In the genomic region with DNA sequence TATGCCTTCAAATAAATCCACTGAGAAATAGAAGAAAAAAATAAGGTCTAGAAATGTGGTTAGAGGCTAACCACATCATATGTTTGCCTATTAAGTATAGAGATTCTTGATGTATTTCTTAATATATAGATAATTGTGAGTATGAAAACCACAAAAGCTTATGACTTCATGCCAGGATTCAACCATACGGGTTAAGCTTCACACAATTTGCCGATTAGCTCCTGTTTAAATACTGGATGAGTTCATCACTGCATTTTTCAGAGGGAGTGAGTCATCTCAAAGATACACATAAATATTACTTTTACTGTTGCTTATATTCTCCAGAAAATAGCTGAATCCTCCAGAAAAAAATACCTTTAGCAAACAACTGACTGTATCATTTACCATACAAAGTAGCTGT, we compare ENCODE assay signal across 22 cellular contexts.
A peak's percentile ranks its signal among the peaks of the same experiment; 100 is the strongest.
DNase-seq lines count a peak whose midpoint lies in the region; ATAC-seq, FAIRE-seq and TF ChIP-seq lines count a peak whose summit lies in the region.
"Had no signal": no experiment of that assay in that cellular context is flagged by ENCODE, and none has a peak within 500 bp of the region (broad histone marks: within the 10 kb centered on the region; RNA-seq: fewer than 3 reads in every experiment).

No MANE protein-coding gene starts in this region.

- POLR2A ChIA-PET in HepG2 (lab: Yijun Ruan, JAX) = no interaction called here
- POLR2A ChIA-PET in activated CD4-positive, alpha-beta T cell treated with anti-CD3 and anti-CD28 coated beads, Interleukin-2, amount 10 ng/mL, durations not matched to agents 7 days and 5 days (lab: Charles Lee) = no interaction called here

- no peaks in the 10 kb centered on the region for H3K9me3 Mint-ChIP-seq in activated CD4-positive, alpha-beta T cell treated with anti-CD3 and anti-CD28 coated beads, Interleukin-2, amount 10 ng/mL, durations not matched to agents 7 days and 5 days

- no peak for FAIRE-seq in HepG2 (lab: Jason Lieb, UNC)
- FAIRE-seq: keratinocyte had no signal

- no peaks in the 10 kb centered on the region for H3K4me1 ChIP-seq in HepG2 (ENCODE audit: insufficient read depth, low read length)
- no peaks in the 10 kb centered on the region for H3K4me1 ChIP-seq in right lobe of liver
- H3K4me1 ChIP-seq in RWPE2 (ENCODE audit: insufficient read depth, poor library complexity, severe bottlenecking) = peaks cover 37% of the 10 kb centered on the region
- H3K4me1 ChIP-seq: tibial artery had no signal

- WGBS in HepG2 (ENCODE audit: low lambda C conversion rate) = 3% methylated on average over 2 of the region's 2 CpGs
- WGBS in right lobe of liver (ENCODE audit: insufficient coverage, low coverage, low lambda C conversion rate, missing lambda C conversion rate) = 67% methylated on average over 2 of the region's 2 CpGs

- H3K27me3 ChIP-seq in HepG2 (ENCODE audit: control insufficient read depth in 1 of 2, insufficient read depth in 2 of 2, low read length in 2 of 2) (no peaks in the 10 kb centered on the region), right lobe of liver (no peaks in the 10 kb centered on the region), RWPE2 (ENCODE audit: insufficient read depth, poor library complexity, severe bottlenecking) (peaks cover 3% of the 10 kb centered on the region)
- H3K27me3 ChIP-seq: tibial artery had no signal

- no peak overlapping the region for H3K9ac ChIP-seq in HepG2 (ENCODE audit: insufficient read depth, low read depth, low read length)

- no peak overlapping the region for H3K4me2 ChIP-seq in HepG2 (ENCODE audit: low read depth, low read length)

- H4K20me1 ChIP-seq in HepG2 (ENCODE audit: insufficient read depth, low read length) = no peaks in the 10 kb centered on the region

- in situ Hi-C loops in HepG2 (cut with HindIII; ENCODE audit: extremely low pct_ligation_motif_present, low pct_unique_long_range_greater_than_20kb) = no loop called here

- no peak for TF ChIP-seq CTCF in HepG2 (CRISPR knock-in tag; IDR thresholded peaks at IDR 0.05)
- TF ChIP-seq CTCF in right lobe of liver (IDR thresholded peaks at IDR 0.05) = no peak
- TF ChIP-seq CTCF in RWPE2 (IDR thresholded peaks at IDR 0.05; ENCODE audit: poor library complexity, severe bottlenecking) = no peak
- no peak for TF ChIP-seq CTCF in fibroblast of mammary gland (conservative IDR thresholded peaks at IDR 0.05; ENCODE audit: control insufficient read depth, insufficient read depth, low read depth, low read length)

- DNase-seq in HepG2 (ENCODE audit: low spot score) (peak; percentile 0), right lobe of liver (no peak), RWPE2 (ENCODE audit: low spot score) (no peak), fibroblast of mammary gland (ENCODE audit: low read depth) (peak; percentile 10), NCI-H446 treated with DMSO at 0.1 percent for 48 hours (lab: John Stamatoyannopoulos, UW) (no peak), NCI-H82 (lab: John Stamatoyannopoulos, UW) (no peak)
- no peak for DNase-seq in activated CD4-positive, alpha-beta T cell treated with anti-CD3 and anti-CD28 coated beads, Interleukin-2, amount 10 ng/mL, durations not matched to agents 7 days and 5 days
- DNase-seq: activated CD8-positive, alpha-beta memory T cell treated with anti-CD3 and anti-CD28 coated beads, Interleukin-2, amount 10 ng/mL, durations not matched to agents 7 days and 5 days; DMS79; effector CD4-positive, alpha-beta T cell; KBM-7; NCI-H1048; NCI-H2029 treated with DMSO at 0.1 percent for 48 hours; NCI-H524; stimulated activated CD4-positive, alpha-beta T cell treated with anti-CD3 and anti-CD28 coated beads, Interleukin-15, amount 100 ng/mL, for 24 hours; T1000; tibial artery had no signal

- H3K4me3 ChIP-seq in HepG2 (replicated peaks in 1 of 3; ENCODE audit: insufficient read depth in 1 of 3, low read depth in 2 of 3, low read length in 3 of 3) = no peak overlapping the region
- H3K4me3 ChIP-seq in right lobe of liver = no peak overlapping the region
- H3K4me3 ChIP-seq in RWPE2 (ENCODE audit: severe bottlenecking) = no peak overlapping the region
- H3K4me3 ChIP-seq in fibroblast of mammary gland (ENCODE audit: control insufficient read depth, low read depth, low read length) = no peak overlapping the region
- H3K4me3 ChIP-seq: tibial artery had no signal

- no peak overlapping the region for H3K27ac Mint-ChIP-seq in activated CD4-positive, alpha-beta T cell treated with anti-CD3 and anti-CD28 coated beads, Interleukin-2, amount 10 ng/mL, durations not matched to agents 7 days and 5 days
- H3K27ac Mint-ChIP-seq: activated CD8-positive, alpha-beta memory T cell treated with anti-CD3 and anti-CD28 coated beads, Interleukin-2, amount 10 ng/mL, durations not matched to agents 7 days and 5 days; mesothelial cell of epicardium; stimulated activated memory B cell treated with anti-CD40 and anti-IgM and Interleukin-4, amounts not matched to agents 10 μg/mL and 1 μg/mL and 100 μg/mL, for 72 hours had no signal

- H3K9me3 ChIP-seq in HepG2 (ENCODE audit: low read length) = peaks cover 10% of the 10 kb centered on the region
- H3K9me3 ChIP-seq in right lobe of liver = no peaks in the 10 kb centered on the region
- no peaks in the 10 kb centered on the region for H3K9me3 ChIP-seq in RWPE2 (ENCODE audit: severe bottlenecking)
- H3K9me3 ChIP-seq: tibial artery had no signal

- CTCF ChIA-PET in HepG2 (lab: Yijun Ruan, JAX; ENCODE audit: low intra/inter-chr PET ratio, low total read pairs) = no interaction called here
- CTCF ChIA-PET in activated CD4-positive, alpha-beta T cell treated with anti-CD3 and anti-CD28 coated beads, Interleukin-2, amount 10 ng/mL, durations not matched to agents 7 days and 5 days (lab: Charles Lee) = no interaction called here

- H3K4me1 Mint-ChIP-seq in activated CD4-positive, alpha-beta T cell treated with anti-CD3 and anti-CD28 coated beads, Interleukin-2, amount 10 ng/mL, durations not matched to agents 7 days and 5 days = no peaks in the 10 kb centered on the region
- H3K4me1 Mint-ChIP-seq: activated CD8-positive, alpha-beta memory T cell treated with anti-CD3 and anti-CD28 coated beads, Interleukin-2, amount 10 ng/mL, durations not matched to agents 7 days and 5 days; central memory CD8-positive, alpha-beta T cell; stimulated activated memory B cell treated with anti-CD40 and anti-IgM and Interleukin-4, amounts not matched to agents 10 μg/mL and 1 μg/mL and 100 μg/mL, for 72 hours had no signal

- no peaks in the 10 kb centered on the region for H3K27me3 Mint-ChIP-seq in activated CD4-positive, alpha-beta T cell treated with anti-CD3 and anti-CD28 coated beads, Interleukin-2, amount 10 ng/mL, durations not matched to agents 7 days and 5 days
- H3K27me3 Mint-ChIP-seq: activated CD8-positive, alpha-beta memory T cell treated with anti-CD3 and anti-CD28 coated beads, Interleukin-2, amount 10 ng/mL, durations not matched to agents 7 days and 5 days; central memory CD8-positive, alpha-beta T cell; stimulated activated memory B cell treated with anti-CD40 and anti-IgM and Interleukin-4, amounts not matched to agents 10 μg/mL and 1 μg/mL and 100 μg/mL, for 72 hours had no signal

- H3K79me2 ChIP-seq in HepG2 (ENCODE audit: insufficient read depth, low read length) = no peaks in the 10 kb centered on the region

- ATAC-seq in HepG2 = no peak
- ATAC-seq in right lobe of liver = no peak
- peak; percentile 87 for ATAC-seq in RWPE2 (ENCODE audit: low read depth)
- ATAC-seq in HG03139 (IDR thresholded peaks at IDR 0.05; ENCODE audit: unreplicated experiment) = no peak
- ATAC-seq: activated CD8-positive, alpha-beta memory T cell treated with anti-CD3 and anti-CD28 coated beads, Interleukin-2, amount 10 ng/mL, durations not matched to agents 7 days and 5 days; stimulated activated memory B cell treated with anti-CD40 and anti-IgM and Interleukin-4, amounts not matched to agents 10 μg/mL and 1 μg/mL and 100 μg/mL, for 72 hours had no signal

- no peak overlapping the region for H3K4me3 Mint-ChIP-seq in activated CD4-positive, alpha-beta T cell treated with anti-CD3 and anti-CD28 coated beads, Interleukin-2, amount 10 ng/mL, durations not matched to agents 7 days and 5 days
- H3K4me3 Mint-ChIP-seq: activated CD8-positive, alpha-beta memory T cell treated with anti-CD3 and anti-CD28 coated beads, Interleukin-2, amount 10 ng/mL, durations not matched to agents 7 days and 5 days; central memory CD8-positive, alpha-beta T cell; mesothelial cell of epicardium; stimulated activated memory B cell treated with anti-CD40 and anti-IgM and Interleukin-4, amounts not matched to agents 10 μg/mL and 1 μg/mL and 100 μg/mL, for 72 hours had no signal

- H2AFZ ChIP-seq in HepG2 (ENCODE audit: low read length) = no peak overlapping the region

- TF ChIP-seq POLR2A in HepG2 (IDR thresholded peaks at IDR 0.05; ENCODE audit: insufficient read depth in 1 of 2, low read depth in 2 of 2, low read length in 2 of 2) (no peak), right lobe of liver (IDR thresholded peaks at IDR 0.05) (no peak)

- no peak for TF ChIP-seq RAD21 in HepG2 (CRISPR knock-in tag; IDR thresholded peaks at IDR 0.05)

- no peaks in the 10 kb centered on the region for H3K36me3 ChIP-seq in HepG2 (replicated peaks in 1 of 2; ENCODE audit: control insufficient read depth in 1 of 2, insufficient read depth in 2 of 2, low read length in 2 of 2)
- H3K36me3 ChIP-seq in right lobe of liver = no peaks in the 10 kb centered on the region
- H3K36me3 ChIP-seq in RWPE2 (ENCODE audit: low read depth) = no peaks in the 10 kb centered on the region
- H3K36me3 ChIP-seq: tibial artery had no signal

- BruUV-seq in HepG2 (replicated peaks; lab: Mats Ljungman, UMichigan) = no TSS peak

- TF ChIP-seq EP300 in HepG2 (IDR thresholded peaks at IDR 0.05; ENCODE audit: low read depth in 2 of 2, low read length in 2 of 2) = no peak
- TF ChIP-seq EP300 in HepG2 (CRISPR knock-in tag; IDR thresholded peaks at IDR 0.05; ENCODE audit: borderline replicate concordance) = no peak

- no peak overlapping the region for H3K27ac ChIP-seq in HepG2 (ENCODE audit: extremely low read length, insufficient read depth, low read length)
- H3K27ac ChIP-seq in right lobe of liver = no peak overlapping the region
- peak overlapping the region; percentile 29 for H3K27ac ChIP-seq in RWPE2 (ENCODE audit: poor library complexity, severe bottlenecking)
- H3K27ac ChIP-seq: tibial artery had no signal

- no peaks in the 10 kb centered on the region for H3K36me3 Mint-ChIP-seq in activated CD4-positive, alpha-beta T cell treated with anti-CD3 and anti-CD28 coated beads, Interleukin-2, amount 10 ng/mL, durations not matched to agents 7 days and 5 days (ENCODE audit: low read depth)
- H3K36me3 Mint-ChIP-seq: activated CD8-positive, alpha-beta memory T cell treated with anti-CD3 and anti-CD28 coated beads, Interleukin-2, amount 10 ng/mL, durations not matched to agents 7 days and 5 days; stimulated activated memory B cell treated with anti-CD40 and anti-IgM and Interleukin-4, amounts not matched to agents 10 μg/mL and 1 μg/mL and 100 μg/mL, for 72 hours had no signal

- intact Hi-C loops in HepG2 (cut with micrococcal nuclease; ENCODE audit: unreplicated experiment) (no loop called here), right lobe of liver (cut with DNase I) (no loop called here)

Comparison
In these comparisons a context has a peak if more than half of its experiments do, and no peak if none do; other contexts are left out.
1. DNase-seq: peak in HepG2 (single experiment) and fibroblast of mammary gland (single experiment); none in right lobe of liver (0 of 3), RWPE2 (single experiment), activated CD4-positive, alpha-beta T cell treated with anti-CD3 and anti-CD28 coated beads, Interleukin-2, amount 10 ng/mL, durations not matched to agents 7 days and 5 days (single experiment), NCI-H446 treated with DMSO at 0.1 percent for 48 hours (single experiment) and NCI-H82 (single experiment).